In the genomic region with DNA sequence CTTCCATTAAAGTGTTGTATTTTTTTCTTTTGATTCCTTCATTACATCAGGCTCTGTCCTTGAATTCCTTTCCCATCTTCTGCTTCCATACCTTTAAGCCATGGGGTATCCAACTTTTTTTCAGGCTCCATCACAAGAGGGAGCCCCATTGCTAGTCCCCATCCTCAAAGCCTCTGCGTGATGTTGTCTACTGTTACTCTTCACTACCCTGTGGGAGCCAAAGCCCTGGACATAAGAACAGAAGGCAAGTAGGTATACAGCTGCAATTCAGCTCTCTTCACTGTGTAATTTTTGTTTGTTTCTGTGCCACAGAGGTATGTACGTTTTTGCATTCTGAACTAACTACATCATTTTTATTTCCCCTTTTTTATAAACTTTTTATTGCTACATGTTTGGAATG, we compare ENCODE assay signal across 19 cellular contexts. TPM values are rescaled to one million over a fixed set of nuclear protein-coding genes. Genes with fewer than 3 reads are reported as not detected.
DNase-seq lines count a peak whose midpoint lies in the region; ATAC-seq, FAIRE-seq and TF ChIP-seq lines count a peak whose summit lies in the region.
"Had no signal": no experiment of that assay in that cellular context is flagged by ENCODE, and none has a peak within 500 bp of the region (broad histone marks: within the 10 kb centered on the region; RNA-seq: fewer than 3 reads in every experiment).

No MANE protein-coding gene starts in this region.

- H4K20me1 ChIP-seq in HCT116 (ENCODE audit: insufficient read depth), result no peaks in the 10 kb centered on the region
- H4K20me1 ChIP-seq: BLaER1 treated with 17β-estradiol and CSF1 and Interleukin-3, amounts not matched to agents 10 nM and 100 nM had no signal

- H3K36me3 ChIP-seq in HCT116 (ENCODE audit: control insufficient read depth in 1 of 2, insufficient read depth in 2 of 2, low read length in 2 of 2), result no peaks in the 10 kb centered on the region
- H3K36me3 ChIP-seq in RWPE2 (ENCODE audit: low read depth), result no peaks in the 10 kb centered on the region
- no peaks in the 10 kb centered on the region for H3K36me3 ChIP-seq in sigmoid colon
- H3K36me3 ChIP-seq: BLaER1 treated with 17β-estradiol and CSF1 and Interleukin-3, amounts not matched to agents 10 nM and 100 nM had no signal

- no peaks in the 10 kb centered on the region for H3K9me2 ChIP-seq in HCT116 (ENCODE audit: insufficient read depth)

- RAD21 ChIA-PET in HCT116 (lab: Charles Lee; ENCODE audit: low non-redundant PET in 1 of 2, low total read pairs in 2 of 2, uncharacterized antibody in 2 of 2, unreplicated experiment in 2 of 2), result no interaction called here

- 34% methylated on average over 2 of the region's 2 CpGs for WGBS in A549 (ENCODE audit: missing lambda C conversion rate)
- 66 to 69% methylated on average over 2 of the region's 2 CpGs for WGBS in sigmoid colon, 2 donors

- H3K4me3 ChIP-seq in A549 (no peak overlapping the region), HCT116 (replicated peaks in 1 of 2; ENCODE audit: low read depth in 1 of 2, low read length in 2 of 2) (no peak overlapping the region), RWPE2 (ENCODE audit: severe bottlenecking) (no peak overlapping the region), sigmoid colon (no peak overlapping the region)
- H3K4me3 ChIP-seq: BLaER1 treated with 17β-estradiol and CSF1 and Interleukin-3, amounts not matched to agents 10 nM and 100 nM; PC-9; SK-N-MC had no signal

- H3K4me2 ChIP-seq in A549 (no peak overlapping the region), HCT116 (ENCODE audit: low read length) (no peak overlapping the region)
- H3K4me2 ChIP-seq: BLaER1 treated with 17β-estradiol and CSF1 and Interleukin-3, amounts not matched to agents 10 nM and 100 nM; PC-9 had no signal

- H3K4me1 ChIP-seq in A549 (peaks cover 15% of the 10 kb centered on the region), HCT116 (ENCODE audit: control insufficient read depth in 1 of 2, insufficient read depth in 2 of 2, low read length in 2 of 2) (peaks cover 6 to 12% of the 10 kb centered on the region in 2 experiments; a peak in 3 of 4 replicates), RWPE2 (ENCODE audit: insufficient read depth, poor library complexity, severe bottlenecking) (peaks cover 10% of the 10 kb centered on the region), sigmoid colon (no peaks in the 10 kb centered on the region)

- peak; percentile 30 to 35; a peak in 3 of 5 replicates for TF ChIP-seq RAD21 in A549 (conservative IDR thresholded peaks at IDR 0.05 in 1 of 2, IDR thresholded peaks at IDR 0.05 in 1 of 2)
- 0 out of 2 replicates have a peak, but pooled peaks have one; percentile 9 for TF ChIP-seq RAD21 in HCT116 (IDR thresholded peaks at IDR 0.05; ENCODE audit: low read depth)

- TF ChIP-seq CTCF in A549 (IDR thresholded peaks at IDR 0.05) (peak; percentile 23; the same call in 2 of the 3 replicates), HCT116 (IDR thresholded peaks at IDR 0.05 in 2 of 3, conservative IDR thresholded peaks at IDR 0.05 in 1 of 3; ENCODE audit: borderline replicate concordance in 1 of 3, insufficient read depth in 1 of 3, low read depth in 2 of 3, low read length in 2 of 3) (no peak), RWPE2 (IDR thresholded peaks at IDR 0.05; ENCODE audit: poor library complexity, severe bottlenecking) (no peak), sigmoid colon (IDR thresholded peaks at IDR 0.05) (no peak)

- no peak for TF ChIP-seq EP300 in A549 (IDR thresholded peaks at IDR 0.05)
- no peak for TF ChIP-seq EP300 in sigmoid colon (IDR thresholded peaks at IDR 0.05)

- H3K27me3 ChIP-seq in HCT116 (ENCODE audit: insufficient read depth, low read length) (no peaks in the 10 kb centered on the region), RWPE2 (ENCODE audit: insufficient read depth, poor library complexity, severe bottlenecking) (no peaks in the 10 kb centered on the region), sigmoid colon (peaks cover 0 to 10% (median 0%) of the 10 kb centered on the region in 3 donors)
- H3K27me3 ChIP-seq: BLaER1 treated with 17β-estradiol and CSF1 and Interleukin-3, amounts not matched to agents 10 nM and 100 nM had no signal

- H3K9me3 ChIP-seq in A549, result no peaks in the 10 kb centered on the region
- no peaks in the 10 kb centered on the region for H3K9me3 ChIP-seq in HCT116 (ENCODE audit: control insufficient read depth in 1 of 2, insufficient read depth in 1 of 2, low read depth in 1 of 2, low read length in 2 of 2)
- no peaks in the 10 kb centered on the region for H3K9me3 ChIP-seq in RWPE2 (ENCODE audit: severe bottlenecking)
- H3K9me3 ChIP-seq in sigmoid colon, result no peaks in the 10 kb centered on the region
- H3K9me3 ChIP-seq: BLaER1 treated with 17β-estradiol and CSF1 and Interleukin-3, amounts not matched to agents 10 nM and 100 nM had no signal

- DNase-seq in A549 (ENCODE audit: low read depth in 1 of 2, low spot score in 1 of 2) (peak in 1 of 2 experiments; percentile 52), HCT116 (ENCODE audit: low read depth, low spot score) (no peak), RWPE2 (ENCODE audit: low spot score) (no peak), iPS DF 4.7 (ENCODE audit: extremely low read depth, low spot score) (peak; percentile 38), GM19238 (ENCODE audit: insufficient read length, low spot score) (no peak), SHP77 (lab: John Stamatoyannopoulos, UW) (no peak), sigmoid colon (no peak)
- DNase-seq in activated CD4-positive, CD25-positive, alpha-beta regulatory T cell treated with anti-CD3 and anti-CD28 coated beads, Interleukin-2, amount 50 U/mL, for 72 hours, result no peak
- DNase-seq: CD8-positive, alpha-beta memory T cell; DMS79 treated with DMSO at 0.1 percent for 48 hours; NCI-H1048; NCI-H1436 treated with DMSO at 0.1 percent for 48 hours; NCI-H2029 treated with DMSO at 0.1 percent for 48 hours; NCI-H510A; NCI-H774; PC-9 had no signal

- no peak overlapping the region for H3K9ac ChIP-seq in HCT116 (ENCODE audit: low read length)
- H3K9ac ChIP-seq: BLaER1 treated with 17β-estradiol and CSF1 and Interleukin-3, amounts not matched to agents 10 nM and 100 nM had no signal

- intact Hi-C loops in HCT116 (cut with micrococcal nuclease), result no loop called here
- intact Hi-C loops in sigmoid colon (cut with DNase I), result no loop called here

- ATAC-seq in A549, result peak; percentile 62 to 71; a peak in 5 of 6 replicates
- ATAC-seq in HCT116, result 0 out of 2 replicates have a peak, but pooled peaks have one; percentile 29
- 0 out of 3 replicates have a peak, but pooled peaks have one; percentile 27 for ATAC-seq in RWPE2 (ENCODE audit: low read depth)

- H3K27ac ChIP-seq in A549 (no peak overlapping the region), HCT116 (ENCODE audit: low read depth, low read length) (no peak overlapping the region), RWPE2 (ENCODE audit: poor library complexity, severe bottlenecking) (no peak overlapping the region), sigmoid colon (no peak overlapping the region)
- H3K27ac ChIP-seq: BLaER1 treated with 17β-estradiol and CSF1 and Interleukin-3, amounts not matched to agents 10 nM and 100 nM; PC-9; SK-N-MC had no signal

- FAIRE-seq in A549 (lab: Jason Lieb, UNC), result no peak
- FAIRE-seq: G401.6 had no signal

- TF ChIP-seq POLR2A in A549 (IDR thresholded peaks at IDR 0.05; ENCODE audit: low read length), result no peak
- TF ChIP-seq POLR2A in HCT116 (IDR thresholded peaks at IDR 0.05; ENCODE audit: borderline replicate concordance, extremely low read depth, insufficient read depth, insufficient read length), result no peak
- no peak for TF ChIP-seq POLR2A in sigmoid colon (IDR thresholded peaks at IDR 0.05)

- no peaks in the 10 kb centered on the region for H3K79me2 ChIP-seq in HCT116 (ENCODE audit: insufficient read depth, low read length)

- no TSS peak for BruUV-seq in HCT116 (replicated peaks; lab: Mats Ljungman, UMichigan)

- POLR2A ChIA-PET in A549 (lab: Yijun Ruan, JAX) (no interaction called here), HCT116 (lab: Charles Lee) (no interaction called here)

- H2AFZ ChIP-seq in HCT116 (ENCODE audit: low read depth, low read length, poor library complexity, severe bottlenecking), result no peak overlapping the region
- H2AFZ ChIP-seq: PC-9 had no signal

- CTCF ChIA-PET in A549 (lab: Yijun Ruan, JAX), result interaction anchor here (0.7 to 2.6 kb wide), 4 partner anchors 47 to 70 kb away, joined by 3 to 10 read pairs (median 6); no protein-coding TSS in a partner anchor
- CTCF ChIA-PET in HCT116 (lab: Charles Lee), result interaction anchor here (0.7 to 1.0 kb wide), 2 partner anchors 32 to 49 kb away, joined by 3 to 4 read pairs; no protein-coding TSS in a partner anchor

TF ChIP-seq in A549, 52 proteins besides CTCF, POLR2A, EP300 and RAD21:
- TF ChIP-seq SMC3 (IDR thresholded peaks at IDR 0.05), result 0 out of 3 replicates have a peak, but pooled peaks have one; percentile 18
- TF ChIP-seq HOXB5 (CRISPR knock-in tag; IDR thresholded peaks at IDR 0.05), result no peak

RNA-seq across cellular contexts. Expression of a gene that starts 36.6 kb away (rescaled TPM):
- polyA plus RNA-seq in A549 (2011; rRNA removed) (31.6 and 38.7 TPM in 2 replicates), A549 (2017; fragmentation: RNase III; extraction: RNeasy Plus Mini Kit Qiagen cat#74134 plus additional on column Dnase treatment) (16.9 to 20.8 TPM (median 17.7 TPM) in 3 replicates), sigmoid colon (10 to 100 TPM; 21.6 to 49.5 (median 23.7) TPM)
- polyA plus RNA-seq in A549 (2012; cell fraction: cytosol; rRNA removed), result 13.0 and 14.8 TPM in 2 replicates
- polyA plus RNA-seq in A549 (2012; cell fraction: nucleus; rRNA removed), result 9.4 and 12.8 TPM in 2 replicates
- polyA minus RNA-seq in A549 (2011; rRNA and poly(A)+ RNA removed), result 9.6 and 11.0 TPM in 2 replicates
- total RNA-seq in HCT116 (2021; ENCODE audit: unreplicated experiment) (14.9 TPM), sigmoid colon (10 to 100 TPM in 2 of 4 donors, 1 to 10 TPM in 2; 9.2 to 17.8 (median 11.5) TPM)
- 4.7 and 6.2 TPM in 2 replicates for polyA plus RNA-seq in HCT116 (2012)

RNA-seq across cellular contexts. Expression of a gene that starts 49.6 kb away (rescaled TPM):
- polyA plus RNA-seq in A549 (2011; rRNA removed) (31.1 and 40.1 TPM in 2 replicates), A549 (2017; fragmentation: RNase III; extraction: RNeasy Plus Mini Kit Qiagen cat#74134 plus additional on column Dnase treatment) (26.1 to 27.3 TPM (median 26.9 TPM) in 3 replicates), sigmoid colon (10 to 100 TPM; 18.0 to 43.0 (median 22.8) TPM)
- 28.6 and 31.1 TPM in 2 replicates for polyA plus RNA-seq in A549 (2012; cell fraction: cytosol; rRNA removed)
- polyA plus RNA-seq in A549 (2012; cell fraction: nucleus; rRNA removed), result 11.5 and 15.6 TPM in 2 replicates
- polyA minus RNA-seq in A549 (2011; rRNA and poly(A)+ RNA removed), result 9.5 and 9.9 TPM in 2 replicates
- total RNA-seq in HCT116 (2021; ENCODE audit: unreplicated experiment) (25.7 TPM), sigmoid colon (10 to 100 TPM; 12.9 to 23.5 (median 20.5) TPM)
- 13.6 and 18.0 TPM in 2 replicates for polyA plus RNA-seq in HCT116 (2012)
